ENCODE assay signal across 1 cellular context in genomic region chr16:85049864-85050263, GRCh38.
TF ChIP-seq lines count a peak whose summit lies in the region.

No MANE protein-coding gene starts in this region.

TF ChIP-seq in K562, 482 proteins besides CTCF, POLR2A, EP300 and RAD21 (continued from another document):
- TF ChIP-seq MBD1 (CRISPR knock-in tag; IDR thresholded peaks at IDR 0.05) (peak; percentile 63; the same call in 1 of the 2 replicates), ZNF668 (CRISPR knock-in tag; IDR thresholded peaks at IDR 0.05) (0 out of 2 replicates have a peak, but pooled peaks have one; percentile 7), ZNF165 (CRISPR knock-in tag; IDR thresholded peaks at IDR 0.05; ENCODE audit: borderline replicate concordance) (no peak), MLLT1 (IDR thresholded peaks at IDR 0.05) (no peak; a peak in 1 of 4 replicates), DMBX1 (CRISPR knock-in tag; IDR thresholded peaks at IDR 0.05; ENCODE audit: borderline replicate concordance) (peak; percentile 52; the same call in 1 of the 2 replicates), HNRNPLL (IDR thresholded peaks at IDR 0.05; ENCODE audit: low read depth, low read length, poor library complexity, severe bottlenecking) (no peak), CREB3 (tag; conservative IDR thresholded peaks at IDR 0.05; ENCODE audit: low read depth) (0 out of 2 replicates have a peak, but pooled peaks have one; percentile 61), ZNF395 (CRISPR knock-in tag; IDR thresholded peaks at IDR 0.05) (peak; percentile 45; the same call in 1 of the 2 replicates), ZNF75A (CRISPR knock-in tag; IDR thresholded peaks at IDR 0.05) (no peak), ZBTB33 (CRISPR knock-in tag; IDR thresholded peaks at IDR 0.05) (peak; percentile 99), NR4A1 (CRISPR knock-in tag; IDR thresholded peaks at IDR 0.05) (no peak), NR4A1 (tag; IDR thresholded peaks at IDR 0.05) (peak; percentile 77), FOXJ2 (tag; IDR thresholded peaks at IDR 0.05) (0 out of 2 replicates have a peak, but pooled peaks have one; percentile 8), TFAP4 (CRISPR knock-in tag; IDR thresholded peaks at IDR 0.05; ENCODE audit: borderline replicate concordance) (no peak; the same call in 1 of the 2 replicates), ZNF644 (tag; IDR thresholded peaks at IDR 0.05; ENCODE audit: low read depth) (0 out of 2 replicates have a peak, but pooled peaks have one; percentile 43), CREB1 (IDR thresholded peaks at IDR 0.05) (no peak), CREB1 (CRISPR knock-in tag; IDR thresholded peaks at IDR 0.05) (peak; percentile 33; the same call in 1 of the 2 replicates), E2F6 (IDR thresholded peaks at IDR 0.05; ENCODE audit: borderline replicate concordance in 1 of 2, extremely low read depth in 1 of 2, insufficient read depth in 1 of 2, insufficient read length in 1 of 2, low read depth in 1 of 2, low read length in 1 of 2, poor library complexity in 1 of 2, severe bottlenecking in 1 of 2) (peak in 1 of 2 experiments; percentile 25), YY1 (IDR thresholded peaks at IDR 0.05; ENCODE audit: borderline replicate concordance in 1 of 3, control insufficient read depth in 1 of 3, extremely low read depth in 1 of 3, insufficient read depth in 3 of 3, insufficient read length in 1 of 3, insufficient replicate concordance in 2 of 3, low read depth in 1 of 3, low read length in 2 of 3) (peak in 1 of 3 experiments; percentile 38), TCF7L2 (IDR thresholded peaks at IDR 0.05; ENCODE audit: low read depth, low read length) (no peak), RBBP5 (IDR thresholded peaks at IDR 0.05; ENCODE audit: borderline replicate concordance, insufficient read depth, low read length, poor library complexity, severe bottlenecking) (peak; percentile 15), CBX1 (IDR thresholded peaks at IDR 0.05; ENCODE audit: low read depth) (no peak), HINFP (tag; conservative IDR thresholded peaks at IDR 0.05; ENCODE audit: low read depth) (0 out of 2 replicates have a peak, but pooled peaks have one; percentile 42)
